In the genomic region with DNA sequence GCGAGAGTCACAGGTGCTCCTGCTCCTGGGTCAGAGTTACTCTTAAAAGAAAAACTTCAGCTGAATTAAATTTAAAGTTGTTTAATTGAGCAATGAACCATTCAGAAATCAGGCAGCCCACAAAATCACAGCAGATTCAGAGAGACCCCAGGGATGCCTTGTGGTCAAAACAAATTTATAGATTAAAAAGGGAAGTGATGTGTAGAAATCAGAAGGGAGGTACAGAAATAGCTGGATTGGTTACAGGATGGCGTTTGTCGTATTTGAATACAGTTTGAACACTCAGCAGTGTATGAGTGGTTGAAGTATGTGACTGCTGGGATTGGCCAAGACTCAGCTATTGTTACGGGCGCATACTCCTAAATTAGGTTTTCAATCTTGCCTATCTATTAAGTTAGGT, we compare ENCODE assay signal across 20 cellular contexts. TPM values are rescaled to one million over a fixed set of nuclear protein-coding genes. Genes with fewer than 3 reads are reported as not detected.
DNase-seq lines count a peak whose midpoint lies in the region; ATAC-seq and TF ChIP-seq lines count a peak whose summit lies in the region.
"Had no signal": no experiment of that assay in that cellular context is flagged by ENCODE, and none has a peak within 500 bp of the region (broad histone marks: within the 10 kb centered on the region; RNA-seq: fewer than 3 reads in every experiment).

No MANE protein-coding gene starts in this region.

- no peaks in the 10 kb centered on the region; a peak in 1 of 22 replicates for H3K36me3 ChIP-seq in BLaER1 treated with 17β-estradiol and CSF1 and Interleukin-3, amounts not matched to agents 10 nM and 100 nM
- H3K36me3 ChIP-seq in HUES48 (ENCODE audit: control insufficient read depth, insufficient read depth, low read length) (no peaks in the 10 kb centered on the region), mesendoderm (ENCODE audit: control insufficient read depth, insufficient read depth, low read length) (no peaks in the 10 kb centered on the region)
- no peaks in the 10 kb centered on the region for H3K36me3 ChIP-seq in naive thymus-derived CD4-positive, alpha-beta T cell (ENCODE audit: control insufficient read depth in 2 of 3, insufficient read depth in 3 of 3, low read length in 3 of 3)

- no peaks in the 10 kb centered on the region for H4K20me1 ChIP-seq in BLaER1 treated with 17β-estradiol and CSF1 and Interleukin-3, amounts not matched to agents 10 nM and 100 nM

- H3K4me3 ChIP-seq in BLaER1 treated with 17β-estradiol and CSF1 and Interleukin-3, amounts not matched to agents 10 nM and 100 nM: no peak overlapping the region
- H3K4me3 ChIP-seq in HUES48 (ENCODE audit: low read depth, low read length) (no peak overlapping the region), mesendoderm (ENCODE audit: low read length) (no peak overlapping the region), foreskin fibroblast (ENCODE audit: low read depth in 1 of 2, low read length in 2 of 2) (no peak overlapping the region)
- H3K4me3 ChIP-seq in naive thymus-derived CD4-positive, alpha-beta T cell (ENCODE audit: low read length): no peak overlapping the region

- H3K27ac ChIP-seq in BLaER1 treated with 17β-estradiol and CSF1 and Interleukin-3, amounts not matched to agents 10 nM and 100 nM: peak overlapping the region in 2 of 11 experiments; percentile 23 to 36; a peak in 2 of 22 replicates
- H3K27ac ChIP-seq in HUES48 (ENCODE audit: low read depth, low read length) (peak overlapping the region; percentile 76), mesendoderm (ENCODE audit: low read depth, low read length) (no peak overlapping the region)
- no peak overlapping the region for H3K27ac ChIP-seq in naive thymus-derived CD4-positive, alpha-beta T cell (ENCODE audit: low read depth, low read length)
- H3K27ac ChIP-seq: C4-2B, HL-60 had no signal

- H3K23ac ChIP-seq in mesendoderm (ENCODE audit: low read length): no peak overlapping the region

- H3K9me3 Mint-ChIP-seq in naive thymus-derived CD4-positive, alpha-beta T cell: peaks cover 0 to 1% (median 0%) of the 10 kb centered on the region in 11 donors
- H3K9me3 Mint-ChIP-seq: H9, T-cell had no signal

- H3K27me3 Mint-ChIP-seq in naive thymus-derived CD4-positive, alpha-beta T cell: peaks cover 6 to 54% (median 31%) of the 10 kb centered on the region in 5 donors

- H3K9me3 ChIP-seq in BLaER1 treated with 17β-estradiol and CSF1 and Interleukin-3, amounts not matched to agents 10 nM and 100 nM (replicated peaks in 1 of 11): peaks cover 6 to 15% (median 7%) of the 10 kb centered on the region in 11 experiments; a peak in 18 of 22 replicates
- H3K9me3 ChIP-seq in HUES48 (ENCODE audit: control insufficient read depth, insufficient read depth, low read length): no peaks in the 10 kb centered on the region
- H3K9me3 ChIP-seq in naive thymus-derived CD4-positive, alpha-beta T cell (ENCODE audit: control insufficient read depth in 2 of 3, low read length in 3 of 3): no peaks in the 10 kb centered on the region

- no peak overlapping the region for H3K4me3 Mint-ChIP-seq in naive thymus-derived CD4-positive, alpha-beta T cell
- H3K4me3 Mint-ChIP-seq: H9, T-cell had no signal

- peak overlapping the region; percentile 18 for H3K18ac ChIP-seq in mesendoderm (ENCODE audit: low read length)

- WGBS in mesendoderm (ENCODE audit: extremely low coverage, insufficient coverage, low lambda C conversion rate): 100% methylated on average over 1 of the region's 5 CpGs

- ATAC-seq in naive thymus-derived CD4-positive, alpha-beta T cell: no peak
- ATAC-seq: SK-N-SH treated with all-trans-retinoic acid at 6 μM for 48 hours, T-cell had no signal

- no peak for TF ChIP-seq CTCF in foreskin fibroblast (IDR thresholded peaks at IDR 0.05; ENCODE audit: low read depth, low read length)

- H4K5ac ChIP-seq in mesendoderm (ENCODE audit: low read length): no peak overlapping the region

- H3K79me2 ChIP-seq in mesendoderm (ENCODE audit: control insufficient read depth, insufficient read depth, low read length): peaks cover 4% of the 10 kb centered on the region

- H3K27me3 ChIP-seq in BLaER1 treated with 17β-estradiol and CSF1 and Interleukin-3, amounts not matched to agents 10 nM and 100 nM: no peaks in the 10 kb centered on the region; a peak in 1 of 22 replicates
- H3K27me3 ChIP-seq in HUES48 (ENCODE audit: control insufficient read depth, insufficient read depth, low read length): no peaks in the 10 kb centered on the region
- H3K27me3 ChIP-seq in mesendoderm (ENCODE audit: insufficient read depth, low read length, poor library complexity): no peaks in the 10 kb centered on the region
- H3K27me3 ChIP-seq in naive thymus-derived CD4-positive, alpha-beta T cell (ENCODE audit: control insufficient read depth in 2 of 2, insufficient read depth in 2 of 2, low read length in 2 of 2): no peaks in the 10 kb centered on the region

- H3K56ac ChIP-seq in mesendoderm (ENCODE audit: low read length): no peak overlapping the region

- no peak overlapping the region for H3K27ac Mint-ChIP-seq in naive thymus-derived CD4-positive, alpha-beta T cell
- H3K27ac Mint-ChIP-seq: T-cell had no signal

- H3K4me1 ChIP-seq in BLaER1 treated with 17β-estradiol and CSF1 and Interleukin-3, amounts not matched to agents 10 nM and 100 nM: peaks cover 21 to 38% (median 25%) of the 10 kb centered on the region in 10 experiments
- H3K4me1 ChIP-seq in HUES48 (ENCODE audit: control insufficient read depth, insufficient read depth, low read length) (peaks cover 56% of the 10 kb centered on the region), mesendoderm (ENCODE audit: control insufficient read depth, low read depth, low read length) (peaks cover 19% of the 10 kb centered on the region)
- H3K4me1 ChIP-seq in naive thymus-derived CD4-positive, alpha-beta T cell (ENCODE audit: control insufficient read depth in 2 of 2, insufficient read depth in 2 of 2, low read length in 2 of 2): no peaks in the 10 kb centered on the region

- peak overlapping the region; percentile 61 for H2BK120ac ChIP-seq in mesendoderm (ENCODE audit: low read depth, low read length)

- H2BK15ac ChIP-seq in mesendoderm (replicated peaks; ENCODE audit: low read depth): peak overlapping the region; percentile 57

- no peak overlapping the region for H2BK5ac ChIP-seq in mesendoderm (ENCODE audit: low read length)

- no peak overlapping the region for H2AK5ac ChIP-seq in mesendoderm (ENCODE audit: low read length)

- peak overlapping the region; percentile 68 for H3K4ac ChIP-seq in mesendoderm (ENCODE audit: low read depth, low read length)

- no peak overlapping the region for H4K8ac ChIP-seq in mesendoderm (ENCODE audit: low read depth, low read length)

- intact Hi-C loops in naive thymus-derived CD4-positive, alpha-beta T cell (cut with micrococcal nuclease): no loop called here

- no peak overlapping the region for H3K9ac ChIP-seq in BLaER1 treated with 17β-estradiol and CSF1 and Interleukin-3, amounts not matched to agents 10 nM and 100 nM
- no peak overlapping the region for H3K9ac ChIP-seq in HUES48 (ENCODE audit: low read depth, low read length)
- H3K9ac ChIP-seq in mesendoderm (ENCODE audit: low read length): no peak overlapping the region

- H3K79me1 ChIP-seq in mesendoderm (ENCODE audit: low read length): peaks cover 2% of the 10 kb centered on the region

- peak; percentile 51 for DNase-seq in NOMO-1 treated with dmso at 0.1 percent for 144 hours (lab: John Stamatoyannopoulos, UW; ENCODE audit: unreplicated experiment)
- no peak for DNase-seq in mesendoderm
- no peak for DNase-seq in naive thymus-derived CD4-positive, alpha-beta T cell
- DNase-seq in foreskin fibroblast: no peak
- no peak for DNase-seq in putamen (ENCODE audit: low spot score)
- no peak for DNase-seq in NCI-H1694 (lab: John Stamatoyannopoulos, UW)
- DNase-seq: DMS79 treated with DMSO at 0.1 percent for 48 hours, H9, NCI-H1436, NCI-H2029, NCI-H2171, NCI-H526, OCI-M1, SHP77, T-cell had no signal

- H3K4me2 ChIP-seq in BLaER1 treated with 17β-estradiol and CSF1 and Interleukin-3, amounts not matched to agents 10 nM and 100 nM: peak overlapping the region; percentile 32 to 80 (median 50)
- H3K4me2 ChIP-seq in mesendoderm (ENCODE audit: low read length): no peak overlapping the region

- POLR2A ChIA-PET in naive thymus-derived CD4-positive, alpha-beta T cell (lab: Charles Lee): no interaction called here

- H3K36me3 Mint-ChIP-seq in naive thymus-derived CD4-positive, alpha-beta T cell: no peaks in the 10 kb centered on the region
- H3K36me3 Mint-ChIP-seq: T-cell had no signal

- CTCF ChIA-PET in naive thymus-derived CD4-positive, alpha-beta T cell (lab: Charles Lee): no interaction called here

- H3K4me1 Mint-ChIP-seq in naive thymus-derived CD4-positive, alpha-beta T cell: peaks cover 0 to 2% (median 0%) of the 10 kb centered on the region in 7 donors
- H3K4me1 Mint-ChIP-seq: T-cell had no signal

RNA-seq across cellular contexts. Expression of a gene that starts 58.6 kb away (rescaled TPM):
- 19.1 TPM for polyA plus RNA-seq in mesendoderm (2013, experiment 1 of 2)
- polyA plus RNA-seq in mesendoderm (2013, experiment 2 of 2): 18.8 TPM
- total RNA-seq in naive thymus-derived CD4-positive, alpha-beta T cell: 1 to 10 TPM in 2 of 5 experiments, under 1 TPM in 3; 0.14 to 2.1 (median 0.46) TPM
- polyA plus RNA-seq in naive thymus-derived CD4-positive, alpha-beta T cell: under 1 TPM in 1 of 2 donors, not detected in 1; 0.38 TPM
